1 cellular context compared by ENCODE assay signal in the genomic region with DNA sequence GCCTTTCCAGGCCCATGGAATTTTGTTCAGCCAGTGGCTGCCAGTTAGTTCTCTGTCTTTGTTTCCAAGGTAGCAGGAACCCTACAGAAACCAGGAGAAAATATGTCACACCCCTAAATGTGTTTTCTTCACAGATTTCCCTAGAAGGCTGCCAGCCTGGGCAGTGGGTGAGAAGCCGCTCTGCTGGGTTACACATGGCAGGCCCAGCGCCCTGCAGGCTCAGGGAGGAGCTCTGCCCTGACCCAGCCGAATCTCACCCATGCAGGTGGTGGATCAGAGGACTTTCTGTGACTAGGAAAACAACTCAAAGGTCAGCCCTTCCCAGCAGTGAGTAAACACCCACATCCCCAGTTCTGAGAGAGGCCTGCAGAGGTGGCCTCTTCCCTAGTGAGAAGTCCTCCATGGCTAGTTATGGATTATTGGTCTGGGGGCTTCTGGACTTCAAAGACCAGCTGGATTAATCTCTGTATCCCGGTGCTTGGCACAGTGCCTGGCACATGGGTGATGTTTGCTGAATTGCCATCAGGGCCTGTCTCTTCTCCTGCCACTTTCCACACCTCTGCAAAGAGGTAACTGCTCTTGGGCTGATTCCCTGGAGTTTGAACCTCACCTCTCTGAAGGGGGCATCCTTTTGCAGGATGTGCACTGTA.
TF ChIP-seq lines count a peak whose summit lies in the region.

No MANE protein-coding gene starts in this region.

TF ChIP-seq in HepG2, 621 proteins besides CTCF, POLR2A, EP300 and RAD21 (continued from another document and continues in another):
- TF ChIP-seq, protein P1, sequence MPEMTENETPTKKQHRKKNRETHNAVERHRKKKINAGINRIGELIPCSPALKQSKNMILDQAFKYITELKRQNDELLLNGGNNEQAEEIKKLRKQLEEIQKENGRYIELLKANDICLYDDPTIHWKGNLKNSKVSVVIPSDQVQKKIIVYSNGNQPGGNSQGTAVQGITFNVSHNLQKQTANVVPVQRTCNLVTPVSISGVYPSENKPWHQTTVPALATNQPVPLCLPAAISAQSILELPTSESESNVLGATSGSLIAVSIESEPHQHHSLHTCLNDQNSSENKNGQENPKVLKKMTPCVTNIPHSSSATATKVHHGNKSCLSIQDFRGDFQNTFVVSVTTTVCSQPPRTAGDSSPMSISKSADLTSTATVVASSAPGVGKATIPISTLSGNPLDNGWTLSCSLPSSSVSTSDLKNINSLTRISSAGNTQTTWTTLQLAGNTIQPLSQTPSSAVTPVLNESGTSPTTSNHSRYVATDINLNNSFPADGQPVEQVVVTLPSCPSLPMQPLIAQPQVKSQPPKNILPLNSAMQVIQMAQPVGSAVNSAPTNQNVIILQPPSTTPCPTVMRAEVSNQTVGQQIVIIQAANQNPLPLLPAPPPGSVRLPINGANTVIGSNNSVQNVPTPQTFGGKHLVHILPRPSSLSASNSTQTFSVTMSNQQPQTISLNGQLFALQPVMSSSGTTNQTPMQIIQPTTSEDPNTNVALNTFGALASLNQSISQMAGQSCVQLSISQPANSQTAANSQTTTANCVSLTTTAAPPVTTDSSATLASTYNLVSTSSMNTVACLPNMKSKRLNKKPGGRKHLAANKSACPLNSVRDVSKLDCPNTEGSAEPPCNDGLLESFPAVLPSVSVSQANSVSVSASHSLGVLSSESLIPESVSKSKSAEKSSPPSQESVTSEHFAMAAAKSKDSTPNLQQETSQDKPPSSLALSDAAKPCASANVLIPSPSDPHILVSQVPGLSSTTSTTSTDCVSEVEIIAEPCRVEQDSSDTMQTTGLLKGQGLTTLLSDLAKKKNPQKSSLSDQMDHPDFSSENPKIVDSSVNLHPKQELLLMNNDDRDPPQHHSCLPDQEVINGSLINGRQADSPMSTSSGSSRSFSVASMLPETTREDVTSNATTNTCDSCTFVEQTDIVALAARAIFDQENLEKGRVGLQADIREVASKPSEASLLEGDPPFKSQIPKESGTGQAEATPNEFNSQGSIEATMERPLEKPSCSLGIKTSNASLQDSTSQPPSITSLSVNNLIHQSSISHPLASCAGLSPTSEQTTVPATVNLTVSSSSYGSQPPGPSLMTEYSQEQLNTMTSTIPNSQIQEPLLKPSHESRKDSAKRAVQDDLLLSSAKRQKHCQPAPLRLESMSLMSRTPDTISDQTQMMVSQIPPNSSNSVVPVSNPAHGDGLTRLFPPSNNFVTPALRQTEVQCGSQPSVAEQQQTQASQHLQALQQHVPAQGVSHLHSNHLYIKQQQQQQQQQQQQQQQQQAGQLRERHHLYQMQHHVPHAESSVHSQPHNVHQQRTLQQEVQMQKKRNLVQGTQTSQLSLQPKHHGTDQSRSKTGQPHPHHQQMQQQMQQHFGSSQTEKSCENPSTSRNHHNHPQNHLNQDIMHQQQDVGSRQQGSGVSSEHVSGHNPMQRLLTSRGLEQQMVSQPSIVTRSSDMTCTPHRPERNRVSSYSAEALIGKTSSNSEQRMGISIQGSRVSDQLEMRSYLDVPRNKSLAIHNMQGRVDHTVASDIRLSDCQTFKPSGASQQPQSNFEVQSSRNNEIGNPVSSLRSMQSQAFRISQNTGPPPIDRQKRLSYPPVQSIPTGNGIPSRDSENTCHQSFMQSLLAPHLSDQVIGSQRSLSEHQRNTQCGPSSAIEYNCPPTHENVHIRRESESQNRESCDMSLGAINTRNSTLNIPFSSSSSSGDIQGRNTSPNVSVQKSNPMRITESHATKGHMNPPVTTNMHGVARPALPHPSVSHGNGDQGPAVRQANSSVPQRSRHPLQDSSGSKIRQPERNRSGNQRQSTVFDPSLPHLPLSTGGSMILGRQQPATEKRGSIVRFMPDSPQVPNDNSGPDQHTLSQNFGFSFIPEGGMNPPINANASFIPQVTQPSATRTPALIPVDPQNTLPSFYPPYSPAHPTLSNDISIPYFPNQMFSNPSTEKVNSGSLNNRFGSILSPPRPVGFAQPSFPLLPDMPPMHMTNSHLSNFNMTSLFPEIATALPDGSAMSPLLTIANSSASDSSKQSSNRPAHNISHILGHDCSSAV (CRISPR knock-in tag; IDR thresholded peaks at IDR 0.05; ENCODE audit: borderline replicate concordance), result no peak
- TF ChIP-seq EZH2 (conservative IDR thresholded peaks at IDR 0.05; ENCODE audit: low read depth, low read length) (no peak), ZFAT (CRISPR knock-in tag; conservative IDR thresholded peaks at IDR 0.05) (no peak), TBP (CRISPR knock-in tag; IDR thresholded peaks at IDR 0.05) (no peak), ZNF430 (CRISPR knock-in tag; IDR thresholded peaks at IDR 0.05) (peak; percentile 75), MLLT10 (CRISPR knock-in tag; IDR thresholded peaks at IDR 0.05) (no peak), CC2D1A (CRISPR knock-in tag; IDR thresholded peaks at IDR 0.05) (no peak), ARHGAP35 (CRISPR knock-in tag; IDR thresholded peaks at IDR 0.05; ENCODE audit: borderline replicate concordance) (no peak; the same call in 1 of the 2 replicates), TBX2 (CRISPR knock-in tag; IDR thresholded peaks at IDR 0.05; ENCODE audit: borderline replicate concordance) (peak; percentile 97), ZNF382 (CRISPR knock-in tag; IDR thresholded peaks at IDR 0.05; ENCODE audit: borderline replicate concordance) (no peak), ZZZ3 (CRISPR knock-in tag; IDR thresholded peaks at IDR 0.05; ENCODE audit: borderline replicate concordance) (peak; percentile 34; the same call in 1 of the 2 replicates), RELA (CRISPR knock-in tag; IDR thresholded peaks at IDR 0.05) (no peak), NBN (conservative IDR thresholded peaks at IDR 0.05) (no peak), NFRKB (IDR thresholded peaks at IDR 0.05) (no peak), NKX3-1 (CRISPR knock-in tag; IDR thresholded peaks at IDR 0.05) (no peak)
- TF ChIP-seq, protein P2, sequence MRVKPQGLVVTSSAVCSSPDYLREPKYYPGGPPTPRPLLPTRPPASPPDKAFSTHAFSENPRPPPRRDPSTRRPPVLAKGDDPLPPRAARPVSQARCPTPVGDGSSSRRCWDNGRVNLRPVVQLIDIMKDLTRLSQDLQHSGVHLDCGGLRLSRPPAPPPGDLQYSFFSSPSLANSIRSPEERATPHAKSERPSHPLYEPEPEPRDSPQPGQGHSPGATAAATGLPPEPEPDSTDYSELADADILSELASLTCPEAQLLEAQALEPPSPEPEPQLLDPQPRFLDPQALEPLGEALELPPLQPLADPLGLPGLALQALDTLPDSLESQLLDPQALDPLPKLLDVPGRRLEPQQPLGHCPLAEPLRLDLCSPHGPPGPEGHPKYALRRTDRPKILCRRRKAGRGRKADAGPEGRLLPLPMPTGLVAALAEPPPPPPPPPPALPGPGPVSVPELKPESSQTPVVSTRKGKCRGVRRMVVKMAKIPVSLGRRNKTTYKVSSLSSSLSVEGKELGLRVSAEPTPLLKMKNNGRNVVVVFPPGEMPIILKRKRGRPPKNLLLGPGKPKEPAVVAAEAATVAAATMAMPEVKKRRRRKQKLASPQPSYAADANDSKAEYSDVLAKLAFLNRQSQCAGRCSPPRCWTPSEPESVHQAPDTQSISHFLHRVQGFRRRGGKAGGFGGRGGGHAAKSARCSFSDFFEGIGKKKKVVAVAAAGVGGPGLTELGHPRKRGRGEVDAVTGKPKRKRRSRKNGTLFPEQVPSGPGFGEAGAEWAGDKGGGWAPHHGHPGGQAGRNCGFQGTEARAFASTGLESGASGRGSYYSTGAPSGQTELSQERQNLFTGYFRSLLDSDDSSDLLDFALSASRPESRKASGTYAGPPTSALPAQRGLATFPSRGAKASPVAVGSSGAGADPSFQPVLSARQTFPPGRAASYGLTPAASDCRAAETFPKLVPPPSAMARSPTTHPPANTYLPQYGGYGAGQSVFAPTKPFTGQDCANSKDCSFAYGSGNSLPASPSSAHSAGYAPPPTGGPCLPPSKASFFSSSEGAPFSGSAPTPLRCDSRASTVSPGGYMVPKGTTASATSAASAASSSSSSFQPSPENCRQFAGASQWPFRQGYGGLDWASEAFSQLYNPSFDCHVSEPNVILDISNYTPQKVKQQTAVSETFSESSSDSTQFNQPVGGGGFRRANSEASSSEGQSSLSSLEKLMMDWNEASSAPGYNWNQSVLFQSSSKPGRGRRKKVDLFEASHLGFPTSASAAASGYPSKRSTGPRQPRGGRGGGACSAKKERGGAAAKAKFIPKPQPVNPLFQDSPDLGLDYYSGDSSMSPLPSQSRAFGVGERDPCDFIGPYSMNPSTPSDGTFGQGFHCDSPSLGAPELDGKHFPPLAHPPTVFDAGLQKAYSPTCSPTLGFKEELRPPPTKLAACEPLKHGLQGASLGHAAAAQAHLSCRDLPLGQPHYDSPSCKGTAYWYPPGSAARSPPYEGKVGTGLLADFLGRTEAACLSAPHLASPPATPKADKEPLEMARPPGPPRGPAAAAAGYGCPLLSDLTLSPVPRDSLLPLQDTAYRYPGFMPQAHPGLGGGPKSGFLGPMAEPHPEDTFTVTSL (CRISPR knock-in tag; IDR thresholded peaks at IDR 0.05; ENCODE audit: borderline replicate concordance), result peak; percentile 83; the same call in 1 of the 2 replicates
- TF ChIP-seq, protein P3, sequence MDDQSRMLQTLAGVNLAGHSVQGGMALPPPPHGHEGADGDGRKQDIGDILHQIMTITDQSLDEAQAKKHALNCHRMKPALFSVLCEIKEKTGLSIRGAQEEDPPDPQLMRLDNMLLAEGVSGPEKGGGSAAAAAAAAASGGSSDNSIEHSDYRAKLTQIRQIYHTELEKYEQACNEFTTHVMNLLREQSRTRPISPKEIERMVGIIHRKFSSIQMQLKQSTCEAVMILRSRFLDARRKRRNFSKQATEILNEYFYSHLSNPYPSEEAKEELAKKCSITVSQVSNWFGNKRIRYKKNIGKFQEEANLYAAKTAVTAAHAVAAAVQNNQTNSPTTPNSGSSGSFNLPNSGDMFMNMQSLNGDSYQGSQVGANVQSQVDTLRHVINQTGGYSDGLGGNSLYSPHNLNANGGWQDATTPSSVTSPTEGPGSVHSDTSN (CRISPR knock-in tag; IDR thresholded peaks at IDR 0.05; ENCODE audit: borderline replicate concordance), result 0 out of 2 replicates have a peak, but pooled peaks have one; percentile 54
- TF ChIP-seq, protein P4, sequence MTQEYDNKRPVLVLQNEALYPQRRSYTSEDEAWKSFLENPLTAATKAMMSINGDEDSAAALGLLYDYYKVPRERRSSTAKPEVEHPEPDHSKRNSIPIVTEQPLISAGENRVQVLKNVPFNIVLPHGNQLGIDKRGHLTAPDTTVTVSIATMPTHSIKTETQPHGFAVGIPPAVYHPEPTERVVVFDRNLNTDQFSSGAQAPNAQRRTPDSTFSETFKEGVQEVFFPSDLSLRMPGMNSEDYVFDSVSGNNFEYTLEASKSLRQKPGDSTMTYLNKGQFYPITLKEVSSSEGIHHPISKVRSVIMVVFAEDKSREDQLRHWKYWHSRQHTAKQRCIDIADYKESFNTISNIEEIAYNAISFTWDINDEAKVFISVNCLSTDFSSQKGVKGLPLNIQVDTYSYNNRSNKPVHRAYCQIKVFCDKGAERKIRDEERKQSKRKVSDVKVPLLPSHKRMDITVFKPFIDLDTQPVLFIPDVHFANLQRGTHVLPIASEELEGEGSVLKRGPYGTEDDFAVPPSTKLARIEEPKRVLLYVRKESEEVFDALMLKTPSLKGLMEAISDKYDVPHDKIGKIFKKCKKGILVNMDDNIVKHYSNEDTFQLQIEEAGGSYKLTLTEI (CRISPR knock-in tag; conservative IDR thresholded peaks at IDR 0.05), result no peak
- TF ChIP-seq, protein P5, sequence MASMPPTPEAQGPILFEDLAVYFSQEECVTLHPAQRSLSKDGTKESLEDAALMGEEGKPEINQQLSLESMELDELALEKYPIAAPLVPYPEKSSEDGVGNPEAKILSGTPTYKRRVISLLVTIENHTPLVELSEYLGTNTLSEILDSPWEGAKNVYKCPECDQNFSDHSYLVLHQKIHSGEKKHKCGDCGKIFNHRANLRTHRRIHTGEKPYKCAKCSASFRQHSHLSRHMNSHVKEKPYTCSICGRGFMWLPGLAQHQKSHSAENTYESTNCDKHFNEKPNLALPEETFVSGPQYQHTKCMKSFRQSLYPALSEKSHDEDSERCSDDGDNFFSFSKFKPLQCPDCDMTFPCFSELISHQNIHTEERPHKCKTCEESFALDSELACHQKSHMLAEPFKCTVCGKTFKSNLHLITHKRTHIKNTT (CRISPR knock-in tag; IDR thresholded peaks at IDR 0.05), result no peak
- TF ChIP-seq, protein P6, sequence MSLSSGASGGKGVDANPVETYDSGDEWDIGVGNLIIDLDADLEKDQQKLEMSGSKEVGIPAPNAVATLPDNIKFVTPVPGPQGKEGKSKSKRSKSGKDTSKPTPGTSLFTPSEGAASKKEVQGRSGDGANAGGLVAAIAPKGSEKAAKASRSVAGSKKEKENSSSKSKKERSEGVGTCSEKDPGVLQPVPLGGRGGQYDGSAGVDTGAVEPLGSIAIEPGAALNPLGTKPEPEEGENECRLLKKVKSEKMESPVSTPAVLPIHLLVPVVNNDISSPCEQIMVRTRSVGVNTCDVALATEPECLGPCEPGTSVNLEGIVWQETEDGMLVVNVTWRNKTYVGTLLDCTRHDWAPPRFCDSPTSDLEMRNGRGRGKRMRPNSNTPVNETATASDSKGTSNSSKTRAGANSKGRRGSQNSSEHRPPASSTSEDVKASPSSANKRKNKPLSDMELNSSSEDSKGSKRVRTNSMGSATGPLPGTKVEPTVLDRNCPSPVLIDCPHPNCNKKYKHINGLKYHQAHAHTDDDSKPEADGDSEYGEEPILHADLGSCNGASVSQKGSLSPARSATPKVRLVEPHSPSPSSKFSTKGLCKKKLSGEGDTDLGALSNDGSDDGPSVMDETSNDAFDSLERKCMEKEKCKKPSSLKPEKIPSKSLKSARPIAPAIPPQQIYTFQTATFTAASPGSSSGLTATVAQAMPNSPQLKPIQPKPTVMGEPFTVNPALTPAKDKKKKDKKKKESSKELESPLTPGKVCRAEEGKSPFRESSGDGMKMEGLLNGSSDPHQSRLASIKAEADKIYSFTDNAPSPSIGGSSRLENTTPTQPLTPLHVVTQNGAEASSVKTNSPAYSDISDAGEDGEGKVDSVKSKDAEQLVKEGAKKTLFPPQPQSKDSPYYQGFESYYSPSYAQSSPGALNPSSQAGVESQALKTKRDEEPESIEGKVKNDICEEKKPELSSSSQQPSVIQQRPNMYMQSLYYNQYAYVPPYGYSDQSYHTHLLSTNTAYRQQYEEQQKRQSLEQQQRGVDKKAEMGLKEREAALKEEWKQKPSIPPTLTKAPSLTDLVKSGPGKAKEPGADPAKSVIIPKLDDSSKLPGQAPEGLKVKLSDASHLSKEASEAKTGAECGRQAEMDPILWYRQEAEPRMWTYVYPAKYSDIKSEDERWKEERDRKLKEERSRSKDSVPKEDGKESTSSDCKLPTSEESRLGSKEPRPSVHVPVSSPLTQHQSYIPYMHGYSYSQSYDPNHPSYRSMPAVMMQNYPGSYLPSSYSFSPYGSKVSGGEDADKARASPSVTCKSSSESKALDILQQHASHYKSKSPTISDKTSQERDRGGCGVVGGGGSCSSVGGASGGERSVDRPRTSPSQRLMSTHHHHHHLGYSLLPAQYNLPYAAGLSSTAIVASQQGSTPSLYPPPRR (CRISPR knock-in tag; IDR thresholded peaks at IDR 0.05; ENCODE audit: borderline replicate concordance), result peak; percentile 90
- TF ChIP-seq, protein P7, sequence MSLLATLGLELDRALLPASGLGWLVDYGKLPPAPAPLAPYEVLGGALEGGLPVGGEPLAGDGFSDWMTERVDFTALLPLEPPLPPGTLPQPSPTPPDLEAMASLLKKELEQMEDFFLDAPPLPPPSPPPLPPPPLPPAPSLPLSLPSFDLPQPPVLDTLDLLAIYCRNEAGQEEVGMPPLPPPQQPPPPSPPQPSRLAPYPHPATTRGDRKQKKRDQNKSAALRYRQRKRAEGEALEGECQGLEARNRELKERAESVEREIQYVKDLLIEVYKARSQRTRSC (CRISPR knock-in tag; IDR thresholded peaks at IDR 0.05; ENCODE audit: low read depth), result no peak
